In genomic region chr9:94874316-94874715, GRCh38 we compare ENCODE assay signal across 11 cellular contexts.
A peak's percentile ranks its signal among the peaks of the same experiment; 100 is the strongest.
DNase-seq lines count a peak whose midpoint lies in the region; ATAC-seq and TF ChIP-seq lines count a peak whose summit lies in the region.
"Had no signal": no experiment of that assay in that cellular context is flagged by ENCODE, and none has a peak within 500 bp of the region (broad histone marks: within the 10 kb centered on the region; RNA-seq: fewer than 3 reads in every experiment).

No MANE protein-coding gene starts in this region.

- intact Hi-C loops in ascending aorta (cut with DNase I), result no loop called here

- H3K36me3 Mint-ChIP-seq in HFFc6 (ENCODE audit: low read depth), result peaks cover 26% of the 10 kb centered on the region

- no peak for TF ChIP-seq CTCF in HFFc6 (IDR thresholded peaks at IDR 0.05)
- TF ChIP-seq CTCF in ascending aorta (IDR thresholded peaks at IDR 0.05), result no peak
- no peak for TF ChIP-seq CTCF in suprapubic skin (IDR thresholded peaks at IDR 0.05)

- H3K27ac ChIP-seq in ascending aorta (peak overlapping the region; percentile 58 to 80), suprapubic skin (peak overlapping the region; percentile 58)

- peak overlapping the region; percentile 67 for H3K27ac Mint-ChIP-seq in HFFc6

- peaks cover 81% of the 10 kb centered on the region for H3K4me1 Mint-ChIP-seq in HFFc6 (ENCODE audit: low read depth)

- H3K4me1 ChIP-seq in ascending aorta, result peaks cover 5 to 55% of the 10 kb centered on the region in 2 donors
- H3K4me1 ChIP-seq in suprapubic skin, result peaks cover 67% of the 10 kb centered on the region

- H3K27me3 ChIP-seq in ascending aorta (no peaks in the 10 kb centered on the region), suprapubic skin (no peaks in the 10 kb centered on the region)

- H3K27me3 Mint-ChIP-seq in HFFc6 (ENCODE audit: insufficient read depth), result no peaks in the 10 kb centered on the region; the same call in 1 of the 2 replicates

- no peak for TF ChIP-seq EP300 in suprapubic skin (IDR thresholded peaks at IDR 0.05)

- peak; percentile 73 for DNase-seq in HFFc6
- DNase-seq in ascending aorta (ENCODE audit: low spot score in 2 of 2), result no peak
- DNase-seq in glomerular visceral epithelial cell (ENCODE audit: extremely low spot score), result peak; percentile 58
- no peak for DNase-seq in suprapubic skin (ENCODE audit: low spot score in 2 of 2)
- no peak for DNase-seq in ureter (ENCODE audit: low spot score)
- no peak for DNase-seq in NCI-H1417 treated with DMSO at 0.1 percent for 48 hours (lab: John Stamatoyannopoulos, UW)
- no peak for DNase-seq in nucleus accumbens (lab: John Stamatoyannopoulos, UW)
- DNase-seq: H7, islet precursor cell, NCI-H1105 had no signal

- H3K9me3 Mint-ChIP-seq in HFFc6, result peaks cover 6% of the 10 kb centered on the region

- WGBS in suprapubic skin, result 26% methylated on average over 3 of the region's 3 CpGs

- peak overlapping the region; percentile 28; the same call in 1 of the 2 replicates for H3K4me3 Mint-ChIP-seq in HFFc6

- H3K36me3 ChIP-seq in ascending aorta (no peaks in the 10 kb centered on the region), suprapubic skin (no peaks in the 10 kb centered on the region)

- H3K9me3 ChIP-seq in ascending aorta (no peaks in the 10 kb centered on the region), suprapubic skin (no peaks in the 10 kb centered on the region)

- no peak overlapping the region for H3K4me3 ChIP-seq in ascending aorta
- H3K4me3 ChIP-seq in suprapubic skin, result no peak overlapping the region

- TF ChIP-seq POLR2A in suprapubic skin (IDR thresholded peaks at IDR 0.05), result no peak

- no peak for ATAC-seq in HG03571 (IDR thresholded peaks at IDR 0.05; ENCODE audit: unreplicated experiment)

Comparison
In these comparisons a context has a peak if more than half of its experiments do, and no peak if none do; other contexts are left out.
1. DNase-seq: peak in HFFc6 (single experiment) and glomerular visceral epithelial cell (single experiment); none in ascending aorta (0 of 2), suprapubic skin (0 of 2), ureter (single experiment), NCI-H1417 treated with DMSO at 0.1 percent for 48 hours (single experiment) and nucleus accumbens (0 of 56).